ENCODE assay signal across 10 cellular contexts in genomic region chr13:33204130-33204927, GRCh38.
DNase-seq lines count a peak whose midpoint lies in the region; ATAC-seq and TF ChIP-seq lines count a peak whose summit lies in the region.
"Had no signal": no experiment of that assay in that cellular context is flagged by ENCODE, and none has a peak within 500 bp of the region (broad histone marks: within the 10 kb centered on the region; RNA-seq: fewer than 3 reads in every experiment).

No MANE protein-coding gene starts in this region.

- peaks cover 13% of the 10 kb centered on the region for H3K4me1 Mint-ChIP-seq in activated T-cell treated with anti-CD3 and anti-CD28 coated beads, Interleukin-2, amount 50 U/mL, for 4 hours (ENCODE audit: low read depth)

- no peaks in the 10 kb centered on the region for H3K9me3 ChIP-seq in upper lobe of right lung

- TF ChIP-seq CTCF in upper lobe of right lung (IDR thresholded peaks at IDR 0.05) = no peak

- DNase-seq in activated T-cell treated with anti-CD3 and anti-CD28 coated beads, Interleukin-2, amount 50 U/mL, for 4 hours = no peak
- DNase-seq in activated T-cell treated with anti-CD3 and anti-CD28 coated beads, Interleukin-2, amount 50 U/mL, for 48 hours = no peak
- DNase-seq in left lobe of liver (ENCODE audit: low spot score) (no peak), upper lobe of right lung (no peak), activated gamma-delta T cell (lab: John Stamatoyannopoulos, UW) (no peak), T1000 (lab: John Stamatoyannopoulos, UW) (no peak)
- DNase-seq in NK-92 treated with Interleukin-12 subunit alpha and Interleukin-12 subunit beta, amount 100 ng/mL, for 24 hours (lab: John Stamatoyannopoulos, UW) = no peak
- DNase-seq: DND-41, natural killer cell had no signal

- H3K27me3 ChIP-seq in upper lobe of right lung = no peaks in the 10 kb centered on the region

- H3K9me3 Mint-ChIP-seq in activated T-cell treated with anti-CD3 and anti-CD28 coated beads, Interleukin-2, amount 50 U/mL, for 4 hours = no peaks in the 10 kb centered on the region

- peaks cover 44% of the 10 kb centered on the region for H3K4me1 ChIP-seq in upper lobe of right lung

- H3K36me3 Mint-ChIP-seq in activated T-cell treated with anti-CD3 and anti-CD28 coated beads, Interleukin-2, amount 50 U/mL, for 4 hours (ENCODE audit: insufficient read depth) = no peaks in the 10 kb centered on the region
- H3K36me3 Mint-ChIP-seq: natural killer cell had no signal

- H3K27me3 Mint-ChIP-seq in activated T-cell treated with anti-CD3 and anti-CD28 coated beads, Interleukin-2, amount 50 U/mL, for 4 hours (ENCODE audit: low read depth) = peaks cover 17% of the 10 kb centered on the region

- peak; percentile 37 to 70 for ATAC-seq in activated T-cell treated with anti-CD3 and anti-CD28 coated beads, Interleukin-2, amount 50 U/mL, for 4 hours
- ATAC-seq in left lobe of liver (peak; percentile 30), upper lobe of right lung (peak; percentile 7)
- ATAC-seq: natural killer cell had no signal

- H3K4me3 Mint-ChIP-seq in activated T-cell treated with anti-CD3 and anti-CD28 coated beads, Interleukin-2, amount 50 U/mL, for 4 hours = no peak overlapping the region
- H3K4me3 Mint-ChIP-seq: natural killer cell had no signal

- H3K4me3 ChIP-seq in upper lobe of right lung = peak overlapping the region; percentile 37

- H3K36me3 ChIP-seq in upper lobe of right lung = no peaks in the 10 kb centered on the region

- intact Hi-C loops in upper lobe of right lung (cut with DNase I) = no loop called here

- peak overlapping the region; percentile 46 for H3K27ac ChIP-seq in angular gyrus (ENCODE audit: low read depth, low read length)
- peak overlapping the region; percentile 74 for H3K27ac ChIP-seq in upper lobe of right lung
